ENCODE assay signal across 8 cellular contexts in the genomic region with DNA sequence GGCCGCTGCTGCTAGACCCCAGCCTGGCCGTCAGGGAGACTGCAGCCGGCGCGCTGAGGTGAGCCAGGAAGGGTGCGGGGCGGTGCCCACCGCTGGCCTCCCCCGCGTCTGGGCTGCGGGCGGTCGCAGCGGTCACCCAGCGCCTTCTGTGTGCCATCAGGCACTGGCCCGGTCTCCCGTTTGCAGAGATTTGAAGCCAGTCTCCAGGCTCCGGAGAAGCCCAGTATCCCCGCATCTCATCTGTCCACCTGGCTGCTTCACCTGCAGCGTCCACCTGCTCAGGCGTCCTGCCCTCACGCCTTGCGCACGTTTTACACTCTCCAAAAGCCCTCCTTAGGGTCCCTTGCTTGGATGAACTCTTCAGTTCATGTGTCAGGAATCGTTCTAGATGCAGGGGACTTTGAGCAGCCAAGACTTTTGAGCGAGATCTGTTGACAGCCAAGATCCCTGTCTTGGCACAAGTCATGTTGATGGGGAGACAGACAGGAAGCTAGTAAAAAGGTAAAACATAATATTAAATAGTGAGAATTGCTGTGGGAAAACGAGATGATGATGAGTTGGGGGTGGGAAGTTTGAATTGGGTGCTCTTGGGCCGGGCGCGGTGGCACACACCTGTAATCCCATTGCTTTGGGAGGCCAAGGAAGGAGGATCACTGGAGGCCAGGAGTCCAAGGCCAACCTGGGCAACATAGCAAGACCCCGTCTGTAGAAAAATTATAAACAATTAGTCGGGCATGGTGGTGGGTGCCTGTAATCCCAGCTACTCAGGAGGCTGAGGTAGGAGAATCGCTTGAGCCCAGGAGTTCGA. TPM values are rescaled to one million over a fixed set of nuclear protein-coding genes. Genes with fewer than 3 reads are reported as not detected.
A peak's percentile ranks its signal among the peaks of the same experiment; 100 is the strongest.
DNase-seq lines count a peak whose midpoint lies in the region; ATAC-seq and TF ChIP-seq lines count a peak whose summit lies in the region.

No MANE protein-coding gene starts in this region.

- H3K4ac ChIP-seq in mesenchymal stem cell (ENCODE audit: low read depth in 1 of 2, low read length in 2 of 2): peak overlapping the region in 1 of 2 experiments; percentile 88

- peaks cover 14% of the 10 kb centered on the region for H3K79me1 ChIP-seq in mesenchymal stem cell (replicated peaks; ENCODE audit: low read length, poor library complexity, severe bottlenecking)

- H2BK12ac ChIP-seq in mesenchymal stem cell (ENCODE audit: low read length in 2 of 2): peak overlapping the region in 1 of 2 experiments; percentile 54

- TF ChIP-seq POLR2A in uterus (IDR thresholded peaks at IDR 0.05): no peak

- H3K23ac ChIP-seq in mesenchymal stem cell (ENCODE audit: low read length in 2 of 2): peak overlapping the region in 1 of 2 experiments; percentile 59

- H3K14ac ChIP-seq in mesenchymal stem cell (ENCODE audit: low read length in 2 of 2): peak overlapping the region in 1 of 2 experiments; percentile 97

- DNase-seq in heart right ventricle: no peak
- no peak for DNase-seq in Right ventricle myocardium inferior (ENCODE audit: missing footprints)
- DNase-seq in astrocyte of the spinal cord (ENCODE audit: low read depth, low spot score): no peak
- no peak for DNase-seq in mesenchymal stem cell
- DNase-seq in uterus: no peak
- no peak for DNase-seq in DMS114 treated with DMSO at 0.1 percent for 48 hours (lab: John Stamatoyannopoulos, UW; ENCODE audit: unreplicated experiment)

- peak overlapping the region; percentile 95 for H2AFZ ChIP-seq in mesenchymal stem cell (ENCODE audit: low read depth, low read length)

- H4K91ac ChIP-seq in mesenchymal stem cell (ENCODE audit: low read length): no peak overlapping the region

- H3K4me3 ChIP-seq in heart right ventricle (peak overlapping the region; percentile 70 to 100 (median 92)), astrocyte of the spinal cord (ENCODE audit: low read depth, low read length) (peak overlapping the region; percentile 95), mesenchymal stem cell (ENCODE audit: insufficient read depth in 1 of 2, low read depth in 1 of 2, low read length in 2 of 2) (peak overlapping the region; percentile 84 to 95), uterus (peak overlapping the region; percentile 94 to 98)

- H3K9me3 ChIP-seq in heart right ventricle (no peaks in the 10 kb centered on the region), mesenchymal stem cell (ENCODE audit: control insufficient read depth, low read length) (no peaks in the 10 kb centered on the region), uterus (no peaks in the 10 kb centered on the region)

- H3K36me3 ChIP-seq in heart right ventricle (peaks cover 0 to 31% (median 9%) of the 10 kb centered on the region in 9 donors), mesenchymal stem cell (ENCODE audit: control insufficient read depth in 1 of 2, insufficient read depth in 2 of 2, low read depth in 1 of 2, low read length in 2 of 2) (peaks cover 8 to 25% of the 10 kb centered on the region in 2 experiments), uterus (no peaks in the 10 kb centered on the region)

- peak overlapping the region; percentile 90 for H3K9ac ChIP-seq in mesenchymal stem cell (ENCODE audit: low read length)

- 24 to 25% methylated on average over 34 of the region's 34 CpGs for WGBS in heart right ventricle, 2 donors
- WGBS in mesenchymal stem cell: 30% methylated on average over 30 of the region's 34 CpGs

- H3K4me1 ChIP-seq in heart right ventricle (peaks cover 11 to 32% (median 25%) of the 10 kb centered on the region in 9 donors), mesenchymal stem cell (ENCODE audit: control insufficient read depth, insufficient read depth, low read depth, low read length) (peaks cover 14% of the 10 kb centered on the region), uterus (peaks cover 0 to 8% of the 10 kb centered on the region in 2 donors)

- H3K27me3 ChIP-seq in heart right ventricle: no peaks in the 10 kb centered on the region
- H3K27me3 ChIP-seq in mesenchymal stem cell (ENCODE audit: control insufficient read depth in 1 of 2, insufficient read depth in 1 of 2, low read length in 2 of 2): no peaks in the 10 kb centered on the region
- no peaks in the 10 kb centered on the region for H3K27me3 ChIP-seq in uterus

- peak overlapping the region in 1 of 2 experiments; percentile 89 for H3K18ac ChIP-seq in mesenchymal stem cell (ENCODE audit: low read depth in 1 of 2, low read length in 2 of 2)

- H4K8ac ChIP-seq in mesenchymal stem cell (ENCODE audit: low read length): peak overlapping the region; percentile 78

- no peak overlapping the region for H2AK5ac ChIP-seq in mesenchymal stem cell (ENCODE audit: low read length, severe bottlenecking)

- H3K27ac ChIP-seq in heart right ventricle: peak overlapping the region; percentile 87 to 100 (median 96)
- peak overlapping the region; percentile 24 for H3K27ac ChIP-seq in mesenchymal stem cell (ENCODE audit: low read length, poor library complexity, severe bottlenecking)
- peak overlapping the region; percentile 95 to 98 for H3K27ac ChIP-seq in uterus

- ATAC-seq in heart right ventricle (no peak), Right ventricle myocardium inferior (no peak), HG02885 (IDR thresholded peaks at IDR 0.05; ENCODE audit: poor library complexity, unreplicated experiment) (no peak), GM18867 (IDR thresholded peaks at IDR 0.05; ENCODE audit: unreplicated experiment) (no peak)

- H2BK15ac ChIP-seq in mesenchymal stem cell (ENCODE audit: low read depth, poor library complexity, severe bottlenecking): no peak overlapping the region

- no peak overlapping the region for H2BK5ac ChIP-seq in mesenchymal stem cell (ENCODE audit: low read depth, low read length, poor library complexity, severe bottlenecking)

- TF ChIP-seq CTCF in heart right ventricle (IDR thresholded peaks at IDR 0.05): no peak
- TF ChIP-seq CTCF in astrocyte of the spinal cord (IDR thresholded peaks at IDR 0.05; ENCODE audit: low read depth, low read length): no peak
- no peak for TF ChIP-seq CTCF in uterus (IDR thresholded peaks at IDR 0.05)

- H2BK120ac ChIP-seq in mesenchymal stem cell (ENCODE audit: low read depth, low read length): no peak overlapping the region

- intact Hi-C loops in heart right ventricle (cut with DNase I) (loop anchor here in 9 of 10 donors (2.0 to 10.0 kb wide), 8 partner anchors 39 to 148 kb away; a partner anchor contains a TSS), Right ventricle myocardium inferior (cut with DNase I) (no loop called here), uterus (cut with DNase I; ENCODE audit: low total_unique reads) (no loop called here)

- in situ Hi-C loops in astrocyte of the spinal cord (cut with HindIII; ENCODE audit: low sequenced_read_pairs): no loop called here

- H3K4me2 ChIP-seq in mesenchymal stem cell (ENCODE audit: low read length, poor library complexity, severe bottlenecking): peak overlapping the region; percentile 97

RNA-seq across cellular contexts. Expression of a gene that starts 0.9 kb away (rescaled TPM):
- total RNA-seq in heart right ventricle: 10 to 100 TPM in 7 of 10 donors, 1 to 10 TPM in 3; 8.7 to 15.8 (median 11.2) TPM
- polyA plus RNA-seq in heart right ventricle: 1 to 10 TPM; 3.8 to 4.3 TPM
- total RNA-seq in Right ventricle myocardium inferior: 10.1 TPM
- 11.5 TPM for polyA plus RNA-seq in mesenchymal stem cell (2013, experiment 1 of 2)
- 11.6 TPM for polyA plus RNA-seq in mesenchymal stem cell (2013, experiment 2 of 2)
- 10 to 100 TPM in 3 of 4 donors, 1 to 10 TPM in 1; 8.2 to 53.0 (median 15.5) TPM for total RNA-seq in uterus

RNA-seq across cellular contexts. Expression of a gene that starts 41.7 kb away (rescaled TPM):
- total RNA-seq in heart right ventricle (10 to 100 TPM; 12.4 to 20.6 (median 17.6) TPM), Right ventricle myocardium inferior (18.5 TPM), uterus (10 to 100 TPM; 14.1 to 51.7 (median 29.5) TPM)
- polyA plus RNA-seq in heart right ventricle: 10 to 100 TPM in 1 of 2 donors, 1 to 10 TPM in 1; 9.7 to 22.4 TPM
- polyA plus RNA-seq in mesenchymal stem cell (2013, experiment 1 of 2): 23.6 TPM
- polyA plus RNA-seq in mesenchymal stem cell (2013, experiment 2 of 2): 25.4 TPM

Comparison
In these comparisons a context has a peak if more than half of its experiments do, and no peak if none do; other contexts are left out.
1. intact Hi-C loops: an anchor here in heart right ventricle (2.0 to 10.0 kb wide); none called in Right ventricle myocardium inferior and uterus.
2. H3K27ac ChIP-seq: peak in every context shown above with its lines; median percentile 96 in heart right ventricle; 96 in uterus; 24 in mesenchymal stem cell.